In genomic region chr10:35447693-35448407, GRCh38 we compare ENCODE assay signal across 8 cellular contexts.
DNase-seq lines count a peak whose midpoint lies in the region; ATAC-seq lines count a peak whose summit lies in the region.

No MANE protein-coding gene starts in this region.

- peaks cover 16% of the 10 kb centered on the region for H3K9me3 Mint-ChIP-seq in activated naive CD8-positive, alpha-beta T cell (ENCODE audit: low read depth)

- peak overlapping the region; percentile 94 for H3K27ac Mint-ChIP-seq in activated naive CD8-positive, alpha-beta T cell

- peaks cover 14% of the 10 kb centered on the region for H3K9me3 ChIP-seq in MG63

- DNase-seq in COR-L47 (lab: John Stamatoyannopoulos, UW) (peak; percentile 38), MG63 (peak; percentile 54), left ventricle myocardium superior (no peak), germinal center (ENCODE audit: low spot score) (no peak), epidermal melanocyte (ENCODE audit: insufficient read length, low spot score) (no peak)

- intact Hi-C loops in left ventricle myocardium superior (cut with micrococcal nuclease) = no loop called here

- no peaks in the 10 kb centered on the region for H3K27me3 ChIP-seq in MG63

- peaks cover 17% of the 10 kb centered on the region for H3K36me3 Mint-ChIP-seq in activated naive CD8-positive, alpha-beta T cell

- peak; percentile 30 for ATAC-seq in left ventricle myocardium superior
- ATAC-seq in HG03108 (IDR thresholded peaks at IDR 0.05; ENCODE audit: unreplicated experiment) = no peak

- H3K27me3 Mint-ChIP-seq in activated naive CD8-positive, alpha-beta T cell = no peaks in the 10 kb centered on the region

- H3K4me3 ChIP-seq in MG63 (no peak overlapping the region), skin epidermis (no peak overlapping the region)

- H3K4me3 Mint-ChIP-seq in activated naive CD8-positive, alpha-beta T cell = peak overlapping the region; percentile 72

- no peaks in the 10 kb centered on the region for H3K36me3 ChIP-seq in MG63

- H3K4me1 Mint-ChIP-seq in activated naive CD8-positive, alpha-beta T cell (ENCODE audit: low read depth) = peaks cover 81% of the 10 kb centered on the region

- peak overlapping the region in 14 of 21 experiments; percentile 5 to 74 (median 52) for H3K27ac ChIP-seq in skin epidermis

Comparison
In these comparisons a context has a peak if more than half of its experiments do, and no peak if none do; other contexts are left out.
1. DNase-seq: peak in COR-L47 (single experiment) and MG63 (single experiment); none in left ventricle myocardium superior (single experiment), germinal center (single experiment) and epidermal melanocyte (single experiment).